Comparison of ENCODE assay signal across 8 cellular contexts in genomic region chr6:111551521-111552231, GRCh38. TPM values are rescaled to one million over a fixed set of nuclear protein-coding genes. Genes with fewer than 3 reads are reported as not detected.
DNase-seq lines count a peak whose midpoint lies in the region; ATAC-seq and TF ChIP-seq lines count a peak whose summit lies in the region.

No MANE protein-coding gene starts in this region.

- peaks cover 29% of the 10 kb centered on the region for H3K4me1 ChIP-seq in endodermal cell (ENCODE audit: control insufficient read depth, insufficient read depth, low read length)
- peaks cover 18 to 28% of the 10 kb centered on the region in 2 donors for H3K4me1 ChIP-seq in neuronal stem cell (ENCODE audit: control insufficient read depth in 2 of 2, insufficient read depth in 1 of 2, low read depth in 1 of 2, low read length in 2 of 2)

- no peak for TF ChIP-seq CTCF in endodermal cell (conservative IDR thresholded peaks at IDR 0.05)

- no peaks in the 10 kb centered on the region for H3K9me3 Mint-ChIP-seq in endodermal cell
- H3K9me3 Mint-ChIP-seq in stimulated activated memory B cell treated with anti-CD40 and anti-IgM and Interleukin-4, amounts not matched to agents 10 μg/mL and 1 μg/mL and 100 μg/mL, for 72 hours = no peaks in the 10 kb centered on the region

- peak overlapping the region; percentile 63 for H3K9ac ChIP-seq in endodermal cell (ENCODE audit: extremely low read depth, low read length, poor library complexity, severe bottlenecking)
- H3K9ac ChIP-seq in neuronal stem cell (ENCODE audit: low read depth, low read length, poor library complexity) = no peak overlapping the region

- no peaks in the 10 kb centered on the region for H3K36me3 Mint-ChIP-seq in endodermal cell (ENCODE audit: low read depth)
- peaks cover 22% of the 10 kb centered on the region for H3K36me3 Mint-ChIP-seq in stimulated activated memory B cell treated with anti-CD40 and anti-IgM and Interleukin-4, amounts not matched to agents 10 μg/mL and 1 μg/mL and 100 μg/mL, for 72 hours

- 47 to 50% methylated on average over 1 to 11 of the region's 11 CpGs for WGBS in endodermal cell (ENCODE audit: insufficient coverage in 1 of 2, insufficient read length in 1 of 2), 2 experiments
- no CpG with 5 or more reads among the region's 11 CpGs for WGBS in neuronal stem cell (ENCODE audit: extremely low coverage in 2 of 2, insufficient read length in 2 of 2, insufficient replicate concordance in 1 of 2), 2 donors

- H3K4me2 ChIP-seq in neuronal stem cell (ENCODE audit: insufficient read depth, low read length, poor library complexity, severe bottlenecking) = peak overlapping the region; percentile 32

- peak overlapping the region; percentile 57 for H2BK120ac ChIP-seq in neuronal stem cell (ENCODE audit: low read depth, low read length)

- H3K27me3 Mint-ChIP-seq in endodermal cell (ENCODE audit: insufficient read depth) = no peaks in the 10 kb centered on the region
- H3K27me3 Mint-ChIP-seq in stimulated activated memory B cell treated with anti-CD40 and anti-IgM and Interleukin-4, amounts not matched to agents 10 μg/mL and 1 μg/mL and 100 μg/mL, for 72 hours = no peaks in the 10 kb centered on the region

- no peaks in the 10 kb centered on the region for H3K79me1 ChIP-seq in neuronal stem cell (ENCODE audit: low read depth, low read length)

- H3K4me3 ChIP-seq in endodermal cell (ENCODE audit: low read length) (peak overlapping the region; percentile 21), neuronal stem cell (ENCODE audit: low read length in 2 of 2) (peak overlapping the region in 1 of 2 donors; percentile 11)

- no peak overlapping the region for H3K23ac ChIP-seq in neuronal stem cell (ENCODE audit: low read depth, low read length, poor library complexity)

- H2AFZ ChIP-seq in neuronal stem cell (ENCODE audit: low read length) = peak overlapping the region; percentile 65

- H2AK5ac ChIP-seq in neuronal stem cell (ENCODE audit: low read depth, low read length) = peak overlapping the region; percentile 47

- DNase-seq in DMS153 treated with DMSO at 0.1 percent for 48 hours (lab: John Stamatoyannopoulos, UW; ENCODE audit: unreplicated experiment) (peak; percentile 100), NCI-H2227 (lab: John Stamatoyannopoulos, UW; ENCODE audit: unreplicated experiment) (peak; percentile 17), endodermal cell (peak; percentile 63), neuronal stem cell (ENCODE audit: low spot score) (no peak), MV-4-11 (lab: John Stamatoyannopoulos, UW) (no peak)
- no peak for DNase-seq in activated CD8-positive, alpha-beta memory T cell treated with anti-CD3 and anti-CD28 coated beads for 24 hours

- no peak overlapping the region for H2BK5ac ChIP-seq in neuronal stem cell (ENCODE audit: low read length)

- no peak overlapping the region for H4K8ac ChIP-seq in neuronal stem cell (ENCODE audit: low read depth, low read length)

- H3K36me3 ChIP-seq in endodermal cell (ENCODE audit: control insufficient read depth, insufficient read depth, low read length) = no peaks in the 10 kb centered on the region
- H3K36me3 ChIP-seq in neuronal stem cell (replicated peaks in 1 of 2; ENCODE audit: control insufficient read depth in 2 of 2, insufficient read depth in 2 of 2, low read length in 2 of 2) = no peaks in the 10 kb centered on the region

- H3K27me3 ChIP-seq in endodermal cell (ENCODE audit: control insufficient read depth, insufficient read depth, low read length, poor library complexity, severe bottlenecking) (no peaks in the 10 kb centered on the region), neuronal stem cell (ENCODE audit: control insufficient read depth in 3 of 3, insufficient read depth in 3 of 3, low read depth in 1 of 3, low read length in 3 of 3) (no peaks in the 10 kb centered on the region)

- H2BK12ac ChIP-seq in neuronal stem cell (ENCODE audit: low read length) = no peak overlapping the region

- H3K14ac ChIP-seq in neuronal stem cell (ENCODE audit: low read length) = no peak overlapping the region

- peak overlapping the region; percentile 14 for H4K91ac ChIP-seq in neuronal stem cell (ENCODE audit: low read depth, low read length, poor library complexity)

- peak overlapping the region; percentile 65 for H2BK15ac ChIP-seq in neuronal stem cell (ENCODE audit: low read length)

- peak overlapping the region; percentile 14 for H3K4me3 Mint-ChIP-seq in endodermal cell
- H3K4me3 Mint-ChIP-seq in stimulated activated memory B cell treated with anti-CD40 and anti-IgM and Interleukin-4, amounts not matched to agents 10 μg/mL and 1 μg/mL and 100 μg/mL, for 72 hours = no peak overlapping the region

- peak overlapping the region; percentile 59 for H3K4ac ChIP-seq in neuronal stem cell (ENCODE audit: low read length)

- H3K9me3 ChIP-seq in endodermal cell (ENCODE audit: control insufficient read depth, low read length) = no peaks in the 10 kb centered on the region
- H3K9me3 ChIP-seq in neuronal stem cell (replicated peaks in 1 of 2; ENCODE audit: control insufficient read depth in 2 of 2, insufficient read depth in 1 of 2, low read depth in 1 of 2, low read length in 2 of 2) = no peaks in the 10 kb centered on the region

- H3K4me1 Mint-ChIP-seq in endodermal cell = peaks cover 69% of the 10 kb centered on the region
- peaks cover 9% of the 10 kb centered on the region for H3K4me1 Mint-ChIP-seq in stimulated activated memory B cell treated with anti-CD40 and anti-IgM and Interleukin-4, amounts not matched to agents 10 μg/mL and 1 μg/mL and 100 μg/mL, for 72 hours

- H3K27ac ChIP-seq in endodermal cell (ENCODE audit: low read depth, low read length) (peak overlapping the region; percentile 82), neuronal stem cell (replicated peaks; ENCODE audit: low read length) (peak overlapping the region; percentile 90)

- ATAC-seq in HG03432 (IDR thresholded peaks at IDR 0.05; ENCODE audit: unreplicated experiment) = no peak
- ATAC-seq in stimulated activated memory B cell treated with anti-CD40 and anti-IgM and Interleukin-4, amounts not matched to agents 10 μg/mL and 1 μg/mL and 100 μg/mL, for 72 hours = no peak

- H3K27ac Mint-ChIP-seq in endodermal cell = peak overlapping the region; percentile 92
- H3K27ac Mint-ChIP-seq in stimulated activated memory B cell treated with anti-CD40 and anti-IgM and Interleukin-4, amounts not matched to agents 10 μg/mL and 1 μg/mL and 100 μg/mL, for 72 hours = no peak overlapping the region

- H3K18ac ChIP-seq in neuronal stem cell (ENCODE audit: low read length) = peak overlapping the region; percentile 90

RNA-seq across cellular contexts. Expression of gene TRAF3IP2, which starts 54.0 kb away (rescaled TPM):
- 10 to 100 TPM; 15.1 to 18.8 TPM for total RNA-seq in endodermal cell
- 3.9 TPM for polyA plus RNA-seq in endodermal cell (2013, experiment 1 of 2)
- polyA plus RNA-seq in endodermal cell (2013, experiment 2 of 2) = 5.3 TPM
- polyA plus RNA-seq in neuronal stem cell (2013, experiment 1 of 2) = 2.5 TPM
- 2.1 TPM for polyA plus RNA-seq in neuronal stem cell (2013, experiment 2 of 2)

Comparison
In these comparisons a context has a peak if more than half of its experiments do, and no peak if none do; other contexts are left out.
1. DNase-seq: peak in DMS153 treated with DMSO at 0.1 percent for 48 hours (single experiment), NCI-H2227 (single experiment) and endodermal cell (single experiment); none in neuronal stem cell (single experiment), activated CD8-positive, alpha-beta memory T cell treated with anti-CD3 and anti-CD28 coated beads for 24 hours (single experiment) and MV-4-11 (single experiment).